Comparison of ENCODE assay signal across 1 cellular context in genomic region chr12:74412607-74413230, GRCh38.
TF ChIP-seq lines count a peak whose summit lies in the region.

No MANE protein-coding gene starts in this region.

TF ChIP-seq in GM23338, 12 proteins besides CTCF, POLR2A, EP300 and RAD21 (continued from another document):
- TF ChIP-seq, protein P1, sequence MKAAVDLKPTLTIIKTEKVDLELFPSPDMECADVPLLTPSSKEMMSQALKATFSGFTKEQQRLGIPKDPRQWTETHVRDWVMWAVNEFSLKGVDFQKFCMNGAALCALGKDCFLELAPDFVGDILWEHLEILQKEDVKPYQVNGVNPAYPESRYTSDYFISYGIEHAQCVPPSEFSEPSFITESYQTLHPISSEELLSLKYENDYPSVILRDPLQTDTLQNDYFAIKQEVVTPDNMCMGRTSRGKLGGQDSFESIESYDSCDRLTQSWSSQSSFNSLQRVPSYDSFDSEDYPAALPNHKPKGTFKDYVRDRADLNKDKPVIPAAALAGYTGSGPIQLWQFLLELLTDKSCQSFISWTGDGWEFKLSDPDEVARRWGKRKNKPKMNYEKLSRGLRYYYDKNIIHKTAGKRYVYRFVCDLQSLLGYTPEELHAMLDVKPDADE (IDR thresholded peaks at IDR 0.05), result no peak
- no peak for TF ChIP-seq NANOG (IDR thresholded peaks at IDR 0.05; ENCODE audit: borderline replicate concordance)
